Comparison of ENCODE assay signal across 9 cellular contexts in genomic region chr5:141001466-141001853, GRCh38. TPM values are rescaled to one million over a fixed set of nuclear protein-coding genes. Genes with fewer than 3 reads are reported as not detected.
DNase-seq lines count a peak whose midpoint lies in the region; ATAC-seq, FAIRE-seq and TF ChIP-seq lines count a peak whose summit lies in the region.
"Had no signal": no experiment of that assay in that cellular context is flagged by ENCODE, and none has a peak within 500 bp of the region (broad histone marks: within the 10 kb centered on the region; RNA-seq: fewer than 3 reads in every experiment).

No MANE protein-coding gene starts in this region.

- H3K4me1 ChIP-seq in H1 (replicated peaks in 1 of 4; ENCODE audit: control insufficient read depth in 3 of 4, insufficient read depth in 4 of 4, low read length in 3 of 4) (peaks cover 8 to 39% (median 31%) of the 10 kb centered on the region in 4 experiments; a peak in 6 of 7 replicates), neuron (ENCODE audit: insufficient read depth, low read length) (peaks cover 25% of the 10 kb centered on the region)
- H3K4me1 ChIP-seq: SJSA1 had no signal

- peak in 1 of 2 experiments; percentile 60; a peak in 2 of 3 replicates for TF ChIP-seq POLR2A in H1 (IDR thresholded peaks at IDR 0.05; ENCODE audit: control extremely low read depth in 1 of 2, low read depth in 2 of 2, low read length in 2 of 2)

- peak overlapping the region; percentile 93 for H3K18ac ChIP-seq in H1 (ENCODE audit: extremely low read depth, low read length)

- H4K20me1 ChIP-seq in H1 (replicated peaks in 1 of 2; ENCODE audit: control insufficient read depth in 1 of 2, insufficient read depth in 2 of 2, low read length in 2 of 2), result no peaks in the 10 kb centered on the region

- H4K91ac ChIP-seq in H1 (replicated peaks; ENCODE audit: insufficient read length, low read length), result peak overlapping the region; percentile 48

- CTCF ChIA-PET in H1 (lab: Charles Lee; ENCODE audit: partially characterized antibody), result interaction anchor here (0.6 to 6.7 kb wide), 8 partner anchors 13 to 153 kb away, joined by 4 to 50 read pairs (median 7); partner anchors contain the start of genes PCDHAC1 and PCDHAC2

- H2BK12ac ChIP-seq in H1 (ENCODE audit: low read depth, low read length), result peak overlapping the region; percentile 34; the same call in 1 of the 2 replicates

- FAIRE-seq in H1 (lab: Jason Lieb, UNC), result peak; percentile 82

- H3K79me1 ChIP-seq in H1 (ENCODE audit: low read depth, low read length), result no peaks in the 10 kb centered on the region

- no peak for TF ChIP-seq EP300 in H1 (IDR thresholded peaks at IDR 0.05; ENCODE audit: borderline replicate concordance in 1 of 2, low read depth in 2 of 2, low read length in 2 of 2)

- POLR2A ChIA-PET in H1 (lab: Charles Lee; ENCODE audit: partially characterized antibody), result interaction anchor here (0.6 to 8.3 kb wide), 19 partner anchors 9 to 305 kb away, joined by 3 to 155 read pairs (median 6); partner anchors contain the start of genes PCDHA12, PCDHAC1 and PCDHAC2

- H3K36me3 ChIP-seq in H1 (ENCODE audit: control insufficient read depth in 2 of 4, insufficient read depth in 4 of 4, low read length in 3 of 4), result no peaks in the 10 kb centered on the region
- no peaks in the 10 kb centered on the region for H3K36me3 ChIP-seq in neuron (ENCODE audit: insufficient read depth, low read length)
- H3K36me3 ChIP-seq: SJSA1 had no signal

- H3K27me3 ChIP-seq in H1 (replicated peaks in 1 of 4; ENCODE audit: control insufficient read depth in 3 of 4, extremely low read depth in 1 of 4, insufficient read depth in 3 of 4, low read length in 3 of 4), result no peaks in the 10 kb centered on the region
- H3K27me3 ChIP-seq in neuron (ENCODE audit: insufficient read depth, low read length), result no peaks in the 10 kb centered on the region
- H3K27me3 ChIP-seq: SJSA1 had no signal

- H3K56ac ChIP-seq in H1 (replicated peaks; ENCODE audit: insufficient read length, low read depth, low read length), result no peak overlapping the region

- H3K14ac ChIP-seq in H1 (ENCODE audit: insufficient read length), result no peak overlapping the region

- TF ChIP-seq CTCF in H1 (IDR thresholded peaks at IDR 0.05; ENCODE audit: control extremely low read depth in 1 of 3, insufficient read depth in 1 of 3, low read depth in 1 of 3, low read length in 3 of 3), result no peak

- no peak for ATAC-seq in HG03378 (IDR thresholded peaks at IDR 0.05; ENCODE audit: unreplicated experiment)

- peak; percentile 46 for DNase-seq in Daoy (ENCODE audit: low read depth)
- DNase-seq in NCI-H510A (lab: John Stamatoyannopoulos, UW), result peak; percentile 45
- DNase-seq in H1 (ENCODE audit: low read depth in 1 of 2, low spot score in 2 of 2), result peak in 1 of 2 experiments; percentile 58
- DNase-seq in stimulated activated CD4-positive, alpha-beta T cell treated with anti-CD3 and anti-CD28 coated beads, Interleukin-2, amount 100 ng/mL, for 48 hours, result no peak
- DNase-seq in pons (ENCODE audit: low spot score), result no peak
- no peak for DNase-seq in SKM-1 treated with dmso at 0.1 percent for 144 hours (lab: John Stamatoyannopoulos, UW; ENCODE audit: unreplicated experiment)

- peak overlapping the region; percentile 75; the same call in 1 of the 2 replicates for H4K8ac ChIP-seq in H1 (ENCODE audit: extremely low read depth, insufficient read depth, low read length)

- peak overlapping the region; percentile 88 for H3K27ac ChIP-seq in H1 (ENCODE audit: low read depth, low read length)
- H3K27ac ChIP-seq: SJSA1 had no signal

- H2AFZ ChIP-seq in H1 (ENCODE audit: low read length) (no peak overlapping the region), neuron (ENCODE audit: low read depth, low read length) (peak overlapping the region; percentile 82)

- H3K4me3 ChIP-seq in H1 (ENCODE audit: extremely low read depth in 1 of 4, insufficient read depth in 2 of 4, low read depth in 3 of 4, low read length in 4 of 4) (peak overlapping the region; percentile 35 to 65 (median 57); a peak in 7 of 8 replicates), neuron (ENCODE audit: low read length) (peak overlapping the region; percentile 63)
- H3K4me3 ChIP-seq: SJSA1 had no signal

- H4K5ac ChIP-seq in H1 (ENCODE audit: insufficient read length, low read depth, low read length), result peak overlapping the region; percentile 14

- H3K4ac ChIP-seq in H1 (replicated peaks; ENCODE audit: insufficient read length, low read depth, low read length), result no peak overlapping the region

- H2BK15ac ChIP-seq in H1 (ENCODE audit: low read length), result no peak overlapping the region

- no peaks in the 10 kb centered on the region for H3K9me3 ChIP-seq in H1 (ENCODE audit: insufficient read depth in 2 of 2, low read depth in 1 of 2, low read length in 1 of 2)
- H3K9me3 ChIP-seq in neuron (ENCODE audit: low read length), result no peaks in the 10 kb centered on the region

- H3K4me2 ChIP-seq in H1 (ENCODE audit: insufficient read depth in 1 of 2, low read depth in 2 of 2, low read length in 2 of 2), result peak overlapping the region; percentile 95 to 98

- peaks cover 11% of the 10 kb centered on the region; the same call in 1 of the 2 replicates for H3K23me2 ChIP-seq in H1 (ENCODE audit: low read depth, low read length)

- H2AK5ac ChIP-seq in H1 (ENCODE audit: low read depth, low read length), result peak overlapping the region; percentile 83; the same call in 1 of the 2 replicates

- peak overlapping the region; percentile 95 for H2BK5ac ChIP-seq in H1 (ENCODE audit: low read depth, low read length)

- peak overlapping the region; percentile 92 for H2BK20ac ChIP-seq in H1 (ENCODE audit: low read length)

- H2BK120ac ChIP-seq in H1 (replicated peaks; ENCODE audit: low read depth, low read length), result peak overlapping the region; percentile 83

- 2% methylated on average over 9 of the region's 9 CpGs; no CpG with 5 or more reads in 1 of the 2 experiments for WGBS in H1 (ENCODE audit: extremely low coverage in 1 of 2, insufficient coverage in 1 of 2, insufficient read length in 1 of 2, insufficient replicate concordance in 2 of 2, low coverage in 1 of 2, low lambda C conversion rate in 2 of 2, missing lambda C conversion rate in 1 of 2), 2 experiments

- no peak for TF ChIP-seq RAD21 in H1 (IDR thresholded peaks at IDR 0.05 in 1 of 2, conservative IDR thresholded peaks at IDR 0.05 in 1 of 2; ENCODE audit: low read depth in 2 of 2, low read length in 2 of 2)

- no peaks in the 10 kb centered on the region for H3K79me2 ChIP-seq in H1 (ENCODE audit: control insufficient read depth in 1 of 2, insufficient read depth in 2 of 2, low read length in 2 of 2)

- H3K9ac ChIP-seq in H1 (replicated peaks in 1 of 4; ENCODE audit: extremely low read depth in 1 of 4, low read depth in 3 of 4, low read length in 3 of 4), result peak overlapping the region in 3 of 4 experiments; percentile 69 to 86 (median 71); a peak in 6 of 7 replicates

- H3K23ac ChIP-seq in H1 (ENCODE audit: insufficient read length), result no peak overlapping the region

TF ChIP-seq in H1, 55 proteins besides CTCF, POLR2A, EP300 and RAD21 (continues in another document):
- TF ChIP-seq TAF7 (optimal IDR thresholded peaks at IDR 0.05; ENCODE audit: borderline replicate concordance, low read depth, low read length) (peak; percentile 6), TBP (IDR thresholded peaks at IDR 0.05; ENCODE audit: low read depth, low read length) (peak; percentile 32; the same call in 1 of the 2 replicates), ATF2 (IDR thresholded peaks at IDR 0.05; ENCODE audit: low read length) (no peak), RXRA (IDR thresholded peaks at IDR 0.05; ENCODE audit: insufficient read depth, low read depth, low read length) (no peak), YY1 (IDR thresholded peaks at IDR 0.05; ENCODE audit: low read depth, low read length) (0 out of 2 replicates have a peak, but pooled peaks have one; percentile 22), SRF (IDR thresholded peaks at IDR 0.05; ENCODE audit: low read depth, low read length) (no peak)

RNA-seq across cellular contexts. Expression of gene PCDHAC2, which starts 35.2 kb away (rescaled TPM):
- total RNA-seq in Daoy (2014; rRNA removed; shearing (Covaris generic)), result 1.2 and 1.3 TPM in 2 replicates
- total RNA-seq in H1 (2021; fragmentation: NEBNext Ultra II Directional; extraction: Animal tissue kit (Norgen Biotek cat#: 25700)), result 3.7 and 4.9 TPM in 2 replicates
- 4.6 and 5.0 TPM in 2 replicates for polyA plus RNA-seq in H1 (2011; rRNA removed)
- 3.9 TPM for polyA plus RNA-seq in H1 (2011; cell fraction: cytosol; rRNA removed)
- 6.7 TPM for polyA plus RNA-seq in H1 (2011; cell fraction: nucleus; rRNA removed)
- 1.9 to 4.4 TPM (median 3.2 TPM) in 4 replicates for polyA plus RNA-seq in H1 (2012, experiment 1 of 2)
- 0.70 TPM for polyA plus RNA-seq in H1 (2012, experiment 2 of 2)
- 20.4 TPM for polyA plus RNA-seq in H1 (2013, experiment 1 of 2)
- 23.0 TPM for polyA plus RNA-seq in H1 (2013, experiment 2 of 2)
- 16.8 and 20.7 TPM in 2 replicates for polyA minus RNA-seq in H1 (2011; rRNA and poly(A)+ RNA removed)
- 8.4 TPM for polyA minus RNA-seq in H1 (2011; cell fraction: cytosol; rRNA and poly(A)+ RNA removed)
- 26.9 TPM for polyA minus RNA-seq in H1 (2011; cell fraction: nucleus; rRNA and poly(A)+ RNA removed)
- total RNA-seq: SJSA1 had no signal

RNA-seq across cellular contexts. Expression of gene PCDHB1, which starts 49.7 kb away (rescaled TPM):
- total RNA-seq in Daoy (2014; rRNA removed; shearing (Covaris generic)), result 0.06 TPM in 1 of 2 replicates, not detected in the other
- total RNA-seq in H1 (2021; fragmentation: NEBNext Ultra II Directional; extraction: Animal tissue kit (Norgen Biotek cat#: 25700)), result 0.04 and 0.08 TPM in 2 replicates
- polyA plus RNA-seq in H1 (2011; rRNA removed), result 0.03 and 0.05 TPM in 2 replicates
- 0.08 TPM for polyA plus RNA-seq in H1 (2011; cell fraction: cytosol; rRNA removed)
- polyA plus RNA-seq in H1 (2011; cell fraction: nucleus; rRNA removed), result 0.10 TPM
- 0.01 to 0.05 TPM (median 0.04 TPM) in 3 of 4 replicates, not detected in the other for polyA plus RNA-seq in H1 (2012, experiment 1 of 2)
- not detected for polyA plus RNA-seq in H1 (2012, experiment 2 of 2)
- 0.06 TPM for polyA plus RNA-seq in H1 (2013, experiment 1 of 2)
- 0.06 TPM for polyA plus RNA-seq in H1 (2013, experiment 2 of 2)
- 0.17 and 0.35 TPM in 2 replicates for polyA minus RNA-seq in H1 (2011; rRNA and poly(A)+ RNA removed)
- polyA minus RNA-seq in H1 (2011; cell fraction: cytosol; rRNA and poly(A)+ RNA removed), result not detected
- polyA minus RNA-seq in H1 (2011; cell fraction: nucleus; rRNA and poly(A)+ RNA removed), result 0.40 TPM
- total RNA-seq: SJSA1 had no signal

Comparison
In these comparisons a context has a peak if more than half of its experiments do, and no peak if none do; other contexts are left out.
1. DNase-seq: peak in Daoy (single experiment) and NCI-H510A (single experiment); none in stimulated activated CD4-positive, alpha-beta T cell treated with anti-CD3 and anti-CD28 coated beads, Interleukin-2, amount 100 ng/mL, for 48 hours (0 of 2), pons (single experiment) and SKM-1 treated with dmso at 0.1 percent for 144 hours (single experiment).